ENCODE assay signal across 8 cellular contexts in genomic region chr5:38551020-38552017, GRCh38. TPM values are rescaled to one million over a fixed set of nuclear protein-coding genes. Genes with fewer than 3 reads are reported as not detected.
A peak's percentile ranks its signal among the peaks of the same experiment; 100 is the strongest.
DNase-seq lines count a peak whose midpoint lies in the region; ATAC-seq, FAIRE-seq and TF ChIP-seq lines count a peak whose summit lies in the region.

No MANE protein-coding gene starts in this region.

- peaks cover 23% of the 10 kb centered on the region for H3K27me3 Mint-ChIP-seq in nephron progenitor cell (ENCODE audit: low read depth, poor library complexity)
- peaks cover 58% of the 10 kb centered on the region for H3K27me3 Mint-ChIP-seq in activated T-cell treated with anti-CD3 and anti-CD28 coated beads, Interleukin-2, amount 50 U/mL, for 72 hours (ENCODE audit: low read depth)

- no peaks in the 10 kb centered on the region for H3K9me3 Mint-ChIP-seq in nephron progenitor cell
- H3K9me3 Mint-ChIP-seq in activated T-cell treated with anti-CD3 and anti-CD28 coated beads, Interleukin-2, amount 50 U/mL, for 72 hours, result no peaks in the 10 kb centered on the region

- no peak overlapping the region for H3K27ac Mint-ChIP-seq in nephron progenitor cell
- H3K27ac Mint-ChIP-seq in activated T-cell treated with anti-CD3 and anti-CD28 coated beads, Interleukin-2, amount 50 U/mL, for 72 hours, result no peak overlapping the region

- ATAC-seq in HG02840 (IDR thresholded peaks at IDR 0.05; ENCODE audit: low FRiP score, unreplicated experiment), result no peak
- no peak for ATAC-seq in activated T-cell treated with anti-CD3 and anti-CD28 coated beads, Interleukin-2, amount 50 U/mL, for 72 hours (replicated peaks in 1 of 2)
- ATAC-seq in GM19452 (IDR thresholded peaks at IDR 0.05; ENCODE audit: unreplicated experiment), result no peak

- peaks cover 35% of the 10 kb centered on the region for H3K4me1 Mint-ChIP-seq in nephron progenitor cell
- H3K4me1 Mint-ChIP-seq in activated T-cell treated with anti-CD3 and anti-CD28 coated beads, Interleukin-2, amount 50 U/mL, for 72 hours (ENCODE audit: low read depth), result peaks cover 10% of the 10 kb centered on the region

- TF ChIP-seq CTCF in nephron progenitor cell (IDR thresholded peaks at IDR 0.05), result peak; percentile 63

- FAIRE-seq in H54 (lab: Jason Lieb, UNC), result peak; percentile 91

- H3K36me3 Mint-ChIP-seq in nephron progenitor cell (ENCODE audit: low read depth), result no peaks in the 10 kb centered on the region
- H3K36me3 Mint-ChIP-seq in activated T-cell treated with anti-CD3 and anti-CD28 coated beads, Interleukin-2, amount 50 U/mL, for 72 hours (ENCODE audit: insufficient read depth in 2 of 2), result peaks cover 2% of the 10 kb centered on the region in 2 donors

- DNase-seq in Daoy (ENCODE audit: low read depth) (peak; percentile 56), H54 (ENCODE audit: insufficient read length, low spot score) (peak; percentile 66), NCI-H748 (lab: John Stamatoyannopoulos, UW; ENCODE audit: unreplicated experiment) (peak; percentile 88), dedifferentiated amniotic fluid mesenchymal stem cell (ENCODE audit: extremely low spot score) (peak; percentile 67), nephron progenitor cell (no peak)
- DNase-seq in activated T-cell treated with anti-CD3 and anti-CD28 coated beads, Interleukin-2, amount 50 U/mL, for 72 hours, result no peak

- TF ChIP-seq POLR2A in H54 (IDR thresholded peaks at IDR 0.05; ENCODE audit: low read depth, low read length), result no peak

- no peak overlapping the region for H3K4me3 Mint-ChIP-seq in nephron progenitor cell
- H3K4me3 Mint-ChIP-seq in activated T-cell treated with anti-CD3 and anti-CD28 coated beads, Interleukin-2, amount 50 U/mL, for 72 hours, result no peak overlapping the region

RNA-seq across cellular contexts. Expression of gene LIFR, which starts 5.1 kb away (rescaled TPM):
- 7.4 and 10.1 TPM in 2 replicates for total RNA-seq in Daoy (2014; rRNA removed; shearing (Covaris generic))
- total RNA-seq in activated T-cell treated with anti-CD3 and anti-CD28 coated beads, Interleukin-2, amount 50 U/mL, for 72 hours, result under 1 TPM; 0.05 to 0.23 TPM

Comparison
In these comparisons a context has a peak if more than half of its experiments do, and no peak if none do; other contexts are left out.
1. DNase-seq: peak in Daoy (single experiment), H54 (single experiment), NCI-H748 (single experiment) and dedifferentiated amniotic fluid mesenchymal stem cell (single experiment); none in nephron progenitor cell (single experiment) and activated T-cell treated with anti-CD3 and anti-CD28 coated beads, Interleukin-2, amount 50 U/mL, for 72 hours (0 of 2).